In the genomic region with DNA sequence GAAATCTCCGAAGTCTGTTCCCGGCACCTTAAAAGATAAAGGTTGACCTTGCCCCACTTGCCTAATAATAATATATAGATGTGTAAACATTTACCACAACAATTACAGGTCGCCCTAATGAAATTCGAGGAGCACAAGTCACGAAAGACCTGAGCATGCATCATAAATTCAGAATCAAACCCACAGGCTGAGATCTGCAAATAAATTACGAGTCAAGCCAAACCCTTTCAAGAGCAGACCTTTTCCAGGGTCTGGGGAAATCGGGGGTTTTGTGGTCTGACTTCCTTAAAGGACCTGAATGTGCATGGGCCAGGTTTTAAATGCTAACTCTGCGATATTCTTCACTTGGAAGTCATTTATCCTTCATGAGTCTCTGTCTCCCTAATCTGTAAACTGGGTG, we compare ENCODE assay signal across 1 cellular context.
TF ChIP-seq lines count a peak whose summit lies in the region.

No MANE protein-coding gene starts in this region.

TF ChIP-seq in GM23338, 12 proteins besides CTCF, POLR2A, EP300 and RAD21 (continued from another document):
- TF ChIP-seq EZH2 (IDR thresholded peaks at IDR 0.05; ENCODE audit: low read depth, unreplicated experiment) (no peak), STAT1 (IDR thresholded peaks at IDR 0.05; ENCODE audit: unreplicated experiment) (no peak), JUNB (IDR thresholded peaks at IDR 0.05; ENCODE audit: unreplicated experiment) (no peak), POLR2AphosphoS5 (IDR thresholded peaks at IDR 0.05; ENCODE audit: low read depth) (no peak), EZH2phosphoT487 (IDR thresholded peaks at IDR 0.05; ENCODE audit: unreplicated experiment) (no peak), NANOG (IDR thresholded peaks at IDR 0.05; ENCODE audit: borderline replicate concordance) (no peak)
- TF ChIP-seq, protein P1, sequence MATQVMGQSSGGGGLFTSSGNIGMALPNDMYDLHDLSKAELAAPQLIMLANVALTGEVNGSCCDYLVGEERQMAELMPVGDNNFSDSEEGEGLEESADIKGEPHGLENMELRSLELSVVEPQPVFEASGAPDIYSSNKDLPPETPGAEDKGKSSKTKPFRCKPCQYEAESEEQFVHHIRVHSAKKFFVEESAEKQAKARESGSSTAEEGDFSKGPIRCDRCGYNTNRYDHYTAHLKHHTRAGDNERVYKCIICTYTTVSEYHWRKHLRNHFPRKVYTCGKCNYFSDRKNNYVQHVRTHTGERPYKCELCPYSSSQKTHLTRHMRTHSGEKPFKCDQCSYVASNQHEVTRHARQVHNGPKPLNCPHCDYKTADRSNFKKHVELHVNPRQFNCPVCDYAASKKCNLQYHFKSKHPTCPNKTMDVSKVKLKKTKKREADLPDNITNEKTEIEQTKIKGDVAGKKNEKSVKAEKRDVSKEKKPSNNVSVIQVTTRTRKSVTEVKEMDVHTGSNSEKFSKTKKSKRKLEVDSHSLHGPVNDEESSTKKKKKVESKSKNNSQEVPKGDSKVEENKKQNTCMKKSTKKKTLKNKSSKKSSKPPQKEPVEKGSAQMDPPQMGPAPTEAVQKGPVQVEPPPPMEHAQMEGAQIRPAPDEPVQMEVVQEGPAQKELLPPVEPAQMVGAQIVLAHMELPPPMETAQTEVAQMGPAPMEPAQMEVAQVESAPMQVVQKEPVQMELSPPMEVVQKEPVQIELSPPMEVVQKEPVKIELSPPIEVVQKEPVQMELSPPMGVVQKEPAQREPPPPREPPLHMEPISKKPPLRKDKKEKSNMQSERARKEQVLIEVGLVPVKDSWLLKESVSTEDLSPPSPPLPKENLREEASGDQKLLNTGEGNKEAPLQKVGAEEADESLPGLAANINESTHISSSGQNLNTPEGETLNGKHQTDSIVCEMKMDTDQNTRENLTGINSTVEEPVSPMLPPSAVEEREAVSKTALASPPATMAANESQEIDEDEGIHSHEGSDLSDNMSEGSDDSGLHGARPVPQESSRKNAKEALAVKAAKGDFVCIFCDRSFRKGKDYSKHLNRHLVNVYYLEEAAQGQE (IDR thresholded peaks at IDR 0.05; ENCODE audit: unreplicated experiment): no peak
- TF ChIP-seq, protein P2, sequence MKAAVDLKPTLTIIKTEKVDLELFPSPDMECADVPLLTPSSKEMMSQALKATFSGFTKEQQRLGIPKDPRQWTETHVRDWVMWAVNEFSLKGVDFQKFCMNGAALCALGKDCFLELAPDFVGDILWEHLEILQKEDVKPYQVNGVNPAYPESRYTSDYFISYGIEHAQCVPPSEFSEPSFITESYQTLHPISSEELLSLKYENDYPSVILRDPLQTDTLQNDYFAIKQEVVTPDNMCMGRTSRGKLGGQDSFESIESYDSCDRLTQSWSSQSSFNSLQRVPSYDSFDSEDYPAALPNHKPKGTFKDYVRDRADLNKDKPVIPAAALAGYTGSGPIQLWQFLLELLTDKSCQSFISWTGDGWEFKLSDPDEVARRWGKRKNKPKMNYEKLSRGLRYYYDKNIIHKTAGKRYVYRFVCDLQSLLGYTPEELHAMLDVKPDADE (IDR thresholded peaks at IDR 0.05): no peak
